Comparison of ENCODE assay signal across 11 cellular contexts in the genomic region with DNA sequence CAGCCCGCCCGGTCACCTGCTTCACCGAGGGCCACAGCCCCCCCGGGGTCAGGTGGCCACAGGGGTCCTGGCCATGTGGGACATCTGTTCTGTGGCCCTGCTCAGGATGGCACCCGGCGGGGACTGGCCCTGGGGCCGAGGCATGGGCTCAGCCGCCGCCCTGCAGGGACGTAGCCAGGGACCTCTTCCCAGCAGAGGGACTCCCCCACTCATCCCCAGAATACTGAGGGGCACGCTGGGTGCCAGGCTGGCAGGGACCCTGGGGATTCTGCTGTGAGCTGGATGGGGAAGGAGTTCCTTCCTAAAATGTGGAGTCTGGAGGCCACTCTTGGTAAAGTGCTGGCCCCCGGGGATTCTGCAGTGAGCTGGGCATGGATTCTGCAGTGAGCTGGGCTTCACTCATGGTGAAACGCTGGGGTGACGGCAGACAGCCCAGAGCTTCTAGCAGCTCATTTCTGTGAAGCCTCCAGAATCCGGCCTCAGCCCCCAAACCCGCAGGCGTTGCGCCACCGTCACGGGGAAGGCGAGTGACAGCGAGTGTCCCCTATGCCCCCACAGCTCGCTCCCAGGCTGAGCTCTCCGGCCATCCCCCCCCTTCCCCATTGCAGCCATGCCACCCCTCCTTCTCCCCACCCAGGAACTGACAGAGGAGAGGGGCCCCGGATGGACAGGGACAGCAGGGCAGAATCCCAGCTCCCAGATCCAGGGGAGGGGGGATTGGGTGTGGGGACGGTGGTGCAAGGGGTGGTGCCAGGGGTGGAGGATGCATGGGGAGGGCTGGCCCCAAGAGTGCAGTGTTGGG. TPM values are rescaled to one million over a fixed set of nuclear protein-coding genes. Genes with fewer than 3 reads are reported as not detected.
DNase-seq lines count a peak whose midpoint lies in the region; ATAC-seq and TF ChIP-seq lines count a peak whose summit lies in the region.
"Had no signal": no experiment of that assay in that cellular context is flagged by ENCODE, and none has a peak within 500 bp of the region (broad histone marks: within the 10 kb centered on the region; RNA-seq: fewer than 3 reads in every experiment).

No MANE protein-coding gene starts in this region.

- H3K9me3 ChIP-seq in right cardiac atrium (ENCODE audit: control insufficient read depth, low read length) = no peaks in the 10 kb centered on the region
- H3K9me3 ChIP-seq in suprapubic skin = no peaks in the 10 kb centered on the region
- H3K9me3 ChIP-seq: SK-N-SH had no signal

- H3K4me3 Mint-ChIP-seq in T-helper 2 cell treated with Interferon-gamma antibody and Interleukin-4, amounts not matched to agents 5 μg/mL and 100 μg/mL, for 36 hours = peak overlapping the region; percentile 97

- peaks cover 54% of the 10 kb centered on the region for H3K4me1 Mint-ChIP-seq in T-helper 2 cell treated with Interferon-gamma antibody and Interleukin-4, amounts not matched to agents 5 μg/mL and 100 μg/mL, for 36 hours (ENCODE audit: low read depth)

- H3K9me3 Mint-ChIP-seq in T-helper 2 cell treated with Interferon-gamma antibody and Interleukin-4, amounts not matched to agents 5 μg/mL and 100 μg/mL, for 36 hours = no peaks in the 10 kb centered on the region

- no peaks in the 10 kb centered on the region for H3K27me3 Mint-ChIP-seq in T-helper 2 cell treated with Interferon-gamma antibody and Interleukin-4, amounts not matched to agents 5 μg/mL and 100 μg/mL, for 36 hours (ENCODE audit: low read depth)

- TF ChIP-seq CTCF in suprapubic skin (IDR thresholded peaks at IDR 0.05) = no peak

- H3K27ac ChIP-seq in right cardiac atrium (ENCODE audit: low read length) (no peak overlapping the region), suprapubic skin (no peak overlapping the region)

- peak in 1 of 2 donors; percentile 15 for ATAC-seq in right cardiac atrium

- H3K4me3 ChIP-seq in right cardiac atrium (ENCODE audit: low read length) (peak overlapping the region; percentile 6), suprapubic skin (peak overlapping the region; percentile 35)

- H3K4me1 ChIP-seq in right cardiac atrium (ENCODE audit: control insufficient read depth, insufficient read depth, low read length) (no peaks in the 10 kb centered on the region), suprapubic skin (peaks cover 9% of the 10 kb centered on the region)

- no peak for TF ChIP-seq EP300 in suprapubic skin (IDR thresholded peaks at IDR 0.05)

- H3K27ac Mint-ChIP-seq in T-helper 2 cell treated with Interferon-gamma antibody and Interleukin-4, amounts not matched to agents 5 μg/mL and 100 μg/mL, for 36 hours = peak overlapping the region; percentile 58

- intact Hi-C loops in right cardiac atrium (cut with DNase I) = no loop called here

- H3K27me3 ChIP-seq in right cardiac atrium (ENCODE audit: control insufficient read depth, insufficient read depth) = no peaks in the 10 kb centered on the region
- H3K27me3 ChIP-seq in suprapubic skin = peaks cover 17% of the 10 kb centered on the region

- H3K36me3 Mint-ChIP-seq in T-helper 2 cell treated with Interferon-gamma antibody and Interleukin-4, amounts not matched to agents 5 μg/mL and 100 μg/mL, for 36 hours (ENCODE audit: low read depth) = peaks cover 45% of the 10 kb centered on the region

- peak; percentile 70 for DNase-seq in activated CD8-positive, alpha-beta memory T cell treated with anti-CD3 and anti-CD28 coated beads, Interleukin-2, amount 50 U/mL, for 48 hours
- DNase-seq in activated CD8-positive, alpha-beta memory T cell treated with anti-CD3 and anti-CD28 coated beads for 24 hours = no peak
- DNase-seq in T-helper 2 cell treated with Interferon-gamma antibody and Interleukin-4, amounts not matched to agents 5 μg/mL and 100 μg/mL, for 36 hours (ENCODE audit: low spot score) = no peak
- DNase-seq in right cardiac atrium = peak in 2 of 3 donors; percentile 64 to 68
- no peak for DNase-seq in suprapubic skin (ENCODE audit: low spot score in 2 of 2)
- DNase-seq in amygdala (lab: John Stamatoyannopoulos, UW) = no peak
- DNase-seq in glomerular visceral epithelial cell (ENCODE audit: extremely low spot score) = no peak
- no peak for DNase-seq in HPDE6-E6E7 (ENCODE audit: extremely low spot score)
- DNase-seq: NCI-H1436 treated with DMSO at 0.1 percent for 48 hours, occipital lobe, SK-N-SH had no signal

- WGBS in right cardiac atrium = 40% methylated on average over 22 of the region's 26 CpGs
- 76% methylated on average over 14 of the region's 26 CpGs for WGBS in suprapubic skin

- H3K36me3 ChIP-seq in suprapubic skin = no peaks in the 10 kb centered on the region

- no peak for TF ChIP-seq POLR2A in suprapubic skin (IDR thresholded peaks at IDR 0.05)

RNA-seq across cellular contexts. Expression of a gene that starts 1.4 kb away (rescaled TPM):
- total RNA-seq in right cardiac atrium = 10 to 100 TPM; 19.1 to 46.5 (median 33.7) TPM
- polyA plus RNA-seq in right cardiac atrium = 11.9 TPM
- total RNA-seq in suprapubic skin = 10 to 100 TPM; 11.2 to 18.8 (median 15.3) TPM

RNA-seq across cellular contexts. Expression of a gene that starts 20.5 kb away (rescaled TPM):
- 10 to 100 TPM; 19.2 to 26.5 (median 24.1) TPM for total RNA-seq in right cardiac atrium
- 25.1 TPM for polyA plus RNA-seq in right cardiac atrium
- total RNA-seq in suprapubic skin = 10 to 100 TPM; 13.4 to 16.9 (median 14.4) TPM

RNA-seq across cellular contexts. Expression of a gene that starts 45.8 kb away (rescaled TPM):
- total RNA-seq in right cardiac atrium (100 to 1,000 TPM; 192 to 206 (median 197) TPM), suprapubic skin (100 to 1,000 TPM; 114 to 172 (median 143) TPM)
- 172 TPM for polyA plus RNA-seq in right cardiac atrium

Comparison
In these comparisons a context has a peak if more than half of its experiments do, and no peak if none do; other contexts are left out.
1. DNase-seq: peak in activated CD8-positive, alpha-beta memory T cell treated with anti-CD3 and anti-CD28 coated beads, Interleukin-2, amount 50 U/mL, for 48 hours (single experiment) and right cardiac atrium (2 of 3); none in activated CD8-positive, alpha-beta memory T cell treated with anti-CD3 and anti-CD28 coated beads for 24 hours (single experiment), T-helper 2 cell treated with Interferon-gamma antibody and Interleukin-4, amounts not matched to agents 5 μg/mL and 100 μg/mL, for 36 hours (single experiment), suprapubic skin (0 of 2), amygdala (0 of 56), glomerular visceral epithelial cell (single experiment) and HPDE6-E6E7 (single experiment).